Comparison of ENCODE assay signal across 8 cellular contexts in the genomic region with DNA sequence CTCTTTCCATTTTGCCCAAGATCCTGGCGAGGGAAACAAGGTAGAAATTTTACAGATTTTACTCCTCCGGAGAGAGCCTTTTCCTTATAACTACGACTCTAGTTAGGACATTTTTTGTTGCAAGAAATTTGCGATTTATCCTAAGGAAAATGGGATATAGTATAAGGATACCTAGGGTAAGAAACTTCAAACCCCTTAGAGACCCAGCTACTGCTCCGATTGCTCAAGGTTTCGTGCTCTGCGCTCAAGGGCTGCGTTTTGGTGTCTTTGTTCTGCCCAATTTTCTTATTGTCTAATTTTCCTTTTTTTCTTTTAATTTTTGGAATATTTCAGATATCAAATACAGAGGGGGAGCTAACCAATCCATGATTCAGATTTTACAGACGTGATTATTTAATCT. TPM values are rescaled to one million over a fixed set of nuclear protein-coding genes. Genes with fewer than 3 reads are reported as not detected.
DNase-seq lines count a peak whose midpoint lies in the region; ATAC-seq and TF ChIP-seq lines count a peak whose summit lies in the region.

No MANE protein-coding gene starts in this region.

- peaks cover 0 to 14% (median 0%) of the 10 kb centered on the region in 9 donors for H3K36me3 ChIP-seq in heart right ventricle
- H3K36me3 ChIP-seq in adrenal gland (replicated peaks in 1 of 2): no peaks in the 10 kb centered on the region
- peaks cover 5% of the 10 kb centered on the region for H3K36me3 ChIP-seq in lower lobe of right lung
- H3K36me3 ChIP-seq in uterus: no peaks in the 10 kb centered on the region

- no peak for TF ChIP-seq CTCF in heart right ventricle (IDR thresholded peaks at IDR 0.05)
- no peak for TF ChIP-seq CTCF in adrenal gland (IDR thresholded peaks at IDR 0.05)
- no peak for TF ChIP-seq CTCF in lower lobe of right lung (IDR thresholded peaks at IDR 0.05)
- TF ChIP-seq CTCF in uterus (IDR thresholded peaks at IDR 0.05): no peak

- H3K4me3 ChIP-seq in heart right ventricle (peak overlapping the region; percentile 63 to 95 (median 89)), adrenal gland (peak overlapping the region in 2 of 4 donors; percentile 58 to 91), lower lobe of right lung (peak overlapping the region; percentile 93), uterus (peak overlapping the region; percentile 72 to 84)

- H3K4me1 ChIP-seq in heart right ventricle (peaks cover 0 to 35% (median 23%) of the 10 kb centered on the region in 9 donors), adrenal gland (replicated peaks in 1 of 2) (peaks cover 4 to 33% of the 10 kb centered on the region in 2 donors), lower lobe of right lung (peaks cover 16% of the 10 kb centered on the region), uterus (no peaks in the 10 kb centered on the region)

- H3K27me3 ChIP-seq in heart right ventricle: no peaks in the 10 kb centered on the region
- no peaks in the 10 kb centered on the region for H3K27me3 ChIP-seq in adrenal gland
- H3K27me3 ChIP-seq in lower lobe of right lung (ENCODE audit: low read depth): no peaks in the 10 kb centered on the region
- no peaks in the 10 kb centered on the region for H3K27me3 ChIP-seq in uterus

- WGBS in heart right ventricle, 2 donors: 36 to 47% methylated on average over 9 of the region's 9 CpGs
- 15 to 20% (median 18%) methylated on average over 9 of the region's 9 CpGs for WGBS in adrenal gland, 4 donors

- ATAC-seq in heart right ventricle (no peak), Right ventricle myocardium superior (ENCODE audit: poor library complexity) (no peak), lower lobe of right lung (no peak), HG03571 (IDR thresholded peaks at IDR 0.05; ENCODE audit: unreplicated experiment) (no peak)

- peak overlapping the region in 9 of 10 donors; percentile 94 to 100 (median 99) for H3K27ac ChIP-seq in heart right ventricle
- peak overlapping the region in 4 of 5 donors; percentile 97 to 100 (median 99) for H3K27ac ChIP-seq in adrenal gland
- H3K27ac ChIP-seq in lower lobe of right lung: peak overlapping the region; percentile 99
- H3K27ac ChIP-seq in uterus: peak overlapping the region; percentile 97 to 98

- TF ChIP-seq POLR2A in adrenal gland (IDR thresholded peaks at IDR 0.05) (no peak), uterus (IDR thresholded peaks at IDR 0.05) (no peak)

- DNase-seq in heart right ventricle (no peak), Right ventricle myocardium superior (no peak), adrenal gland (no peak), lower lobe of right lung (no peak), uterus (no peak), posterior cingulate gyrus (no peak), NCI-H446 treated with DMSO at 0.1 percent for 48 hours (lab: John Stamatoyannopoulos, UW) (no peak)

- H3K9me3 ChIP-seq in heart right ventricle (peaks cover 0 to 11% (median 4%) of the 10 kb centered on the region in 11 donors), adrenal gland (replicated peaks in 1 of 3) (no peaks in the 10 kb centered on the region), lower lobe of right lung (no peaks in the 10 kb centered on the region), uterus (peaks cover 0 to 3% of the 10 kb centered on the region in 2 donors)

- intact Hi-C loops in heart right ventricle (cut with DNase I): loop anchor here in 6 of 10 donors (5.0 to 10.0 kb wide), 6 partner anchors 80 to 490 kb away; a partner anchor contains a TSS
- intact Hi-C loops in Right ventricle myocardium superior (cut with DNase I): no loop called here
- intact Hi-C loops in adrenal gland (cut with DNase I): no loop called here
- intact Hi-C loops in lower lobe of right lung (cut with DNase I): no loop called here
- intact Hi-C loops in uterus (cut with DNase I; ENCODE audit: low total_unique reads): no loop called here
- intact Hi-C loops in posterior cingulate gyrus (cut with DNase I): loop anchor here (5.0 to 10.0 kb wide), 3 partner anchors 82 to 290 kb away; a partner anchor contains a TSS

RNA-seq across cellular contexts. Expression of a gene that starts 1.5 kb away (rescaled TPM):
- total RNA-seq in heart right ventricle (10 to 100 TPM; 33.1 to 62.1 (median 54.6) TPM), Right ventricle myocardium superior (36.3 TPM), adrenal gland (100 to 1,000 TPM in 7 of 8 donors, 10 to 100 TPM in 1; 96.8 to 220 (median 143) TPM), lower lobe of right lung (93.0 TPM), uterus (100 to 1,000 TPM; 104 to 522 (median 193) TPM)
- polyA plus RNA-seq in heart right ventricle (10 to 100 TPM; 14.0 to 30.4 TPM), adrenal gland (100 to 1,000 TPM in 1 of 3 donors, 10 to 100 TPM in 2; 37.9 to 109 (median 53.6) TPM)

RNA-seq across cellular contexts. Expression of a gene that starts 1.7 kb away (rescaled TPM):
- total RNA-seq in heart right ventricle (10 to 100 TPM; 33.9 to 41.8 (median 38.3) TPM), Right ventricle myocardium superior (34.0 TPM), adrenal gland (10 to 100 TPM in 7 of 8 donors, 1 to 10 TPM in 1; 7.3 to 67.3 (median 49.4) TPM), lower lobe of right lung (28.7 TPM), uterus (10 to 100 TPM in 2 of 4 donors, 1 to 10 TPM in 2; 1.8 to 20.1 (median 9.3) TPM)
- polyA plus RNA-seq in heart right ventricle (10 to 100 TPM; 24.5 to 32.1 TPM), adrenal gland (100 to 1,000 TPM in 1 of 3 donors, 10 to 100 TPM in 2; 23.2 to 236 (median 33.9) TPM)

Comparison
In these comparisons a context has a peak if more than half of its experiments do, and no peak if none do; other contexts are left out.
1. intact Hi-C loops: an anchor here in heart right ventricle (5.0 to 10.0 kb wide) and posterior cingulate gyrus (5.0 to 10.0 kb wide); none called in Right ventricle myocardium superior, adrenal gland, lower lobe of right lung and uterus.